In the genomic region with DNA sequence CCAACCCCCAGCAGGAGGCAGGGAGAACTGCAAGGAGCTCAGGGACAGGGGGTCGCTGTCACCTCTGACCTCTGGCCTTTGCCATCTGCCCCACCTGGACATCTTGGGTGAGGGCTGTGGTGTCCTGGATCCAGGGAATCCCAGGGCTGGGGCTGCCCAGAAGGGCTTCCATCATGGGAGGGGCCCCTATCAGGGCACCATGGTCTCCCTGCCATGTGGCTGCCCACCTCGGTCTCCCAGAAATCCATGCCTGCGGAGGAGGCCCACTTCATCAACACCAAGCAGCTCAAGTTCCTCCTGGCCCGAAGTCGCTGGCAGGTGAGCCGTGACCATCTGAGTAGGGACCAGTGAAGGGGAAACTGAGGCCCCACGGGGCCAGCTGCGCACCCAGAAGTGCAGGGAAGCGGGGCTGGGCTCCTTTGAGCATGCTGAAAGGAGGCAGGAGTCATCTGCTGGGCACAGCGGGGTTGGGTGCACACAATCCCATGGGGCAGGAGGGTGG, we compare ENCODE assay signal across 26 cellular contexts. TPM values are rescaled to one million over a fixed set of nuclear protein-coding genes. Genes with fewer than 3 reads are reported as not detected.
A peak's percentile ranks its signal among the peaks of the same experiment; 100 is the strongest.
DNase-seq lines count a peak whose midpoint lies in the region; ATAC-seq and TF ChIP-seq lines count a peak whose summit lies in the region.
"Had no signal": no experiment of that assay in that cellular context is flagged by ENCODE, and none has a peak within 500 bp of the region (broad histone marks: within the 10 kb centered on the region; RNA-seq: fewer than 3 reads in every experiment).

No MANE protein-coding gene starts in this region.

- H3K9me2 ChIP-seq in PC-3 (replicated peaks; ENCODE audit: low read length), result no peaks in the 10 kb centered on the region

- TF ChIP-seq POLR2A in gastrocnemius medialis (IDR thresholded peaks at IDR 0.05), result no peak

- no TSS peak for BruUV-seq in PC-3 (replicated peaks; lab: Mats Ljungman, UMichigan)

- CTCF ChIA-PET in PC-3 (lab: Charles Lee), result no interaction called here

- no peaks in the 10 kb centered on the region for H3K79me2 ChIP-seq in PC-3 (ENCODE audit: low read length)

- H3K9me3 Mint-ChIP-seq in activated T-cell treated with anti-CD3 and anti-CD28 coated beads, Interleukin-2, amount 50 U/mL, for 4 hours, result no peaks in the 10 kb centered on the region
- no peaks in the 10 kb centered on the region for H3K9me3 Mint-ChIP-seq in activated T-cell treated with anti-CD3 and anti-CD28 coated beads, Interleukin-2, amount 50 U/mL, for 72 hours
- H3K9me3 Mint-ChIP-seq: CD8-positive, alpha-beta T cell; H9; neural crest cell; stimulated activated naive CD8-positive, alpha-beta T cell treated with anti-CD3 and anti-CD28 coated beads, Interleukin-15, Interleukin-2, amounts not matched to agents 100 ng/mL and 50 ng/mL, for 24 hours had no signal

- no peaks in the 10 kb centered on the region for H3F3A ChIP-seq in PC-3 (ENCODE audit: low read length, unreplicated experiment)

- H3K27ac ChIP-seq in PC-3 (ENCODE audit: low read length), result no peak overlapping the region
- peak overlapping the region; percentile 81 for H3K27ac ChIP-seq in right cardiac atrium (ENCODE audit: low read length)
- peak overlapping the region; percentile 82 to 92 (median 86) for H3K27ac ChIP-seq in gastrocnemius medialis
- H3K27ac ChIP-seq: 22Rv1, brain microvascular endothelial cell, epithelial cell of prostate, RWPE1, thoracic aorta, vagina had no signal

- no peak overlapping the region for H3K9ac ChIP-seq in PC-3 (ENCODE audit: low read length)

- peak overlapping the region; percentile 54; the same call in 1 of the 2 replicates for H3K4me3 ChIP-seq in PC-3 (ENCODE audit: low read length)
- no peak overlapping the region for H3K4me3 ChIP-seq in right cardiac atrium (ENCODE audit: low read length)
- no peak overlapping the region for H3K4me3 ChIP-seq in gastrocnemius medialis
- H3K4me3 ChIP-seq: thoracic aorta, vagina had no signal

- POLR2A ChIA-PET in PC-3 (lab: Charles Lee; ENCODE audit: unreplicated experiment), result no interaction called here

- H3K9me3 ChIP-seq in PC-3 (ENCODE audit: low read length), result no peaks in the 10 kb centered on the region
- H3K9me3 ChIP-seq in right cardiac atrium (ENCODE audit: control insufficient read depth, low read length), result no peaks in the 10 kb centered on the region
- no peaks in the 10 kb centered on the region for H3K9me3 ChIP-seq in gastrocnemius medialis
- H3K9me3 ChIP-seq: thoracic aorta, vagina had no signal

- H3K36me3 Mint-ChIP-seq in activated T-cell treated with anti-CD3 and anti-CD28 coated beads, Interleukin-2, amount 50 U/mL, for 4 hours (ENCODE audit: insufficient read depth), result no peaks in the 10 kb centered on the region
- no peaks in the 10 kb centered on the region for H3K36me3 Mint-ChIP-seq in activated T-cell treated with anti-CD3 and anti-CD28 coated beads, Interleukin-2, amount 50 U/mL, for 72 hours (ENCODE audit: insufficient read depth in 2 of 2)
- H3K36me3 Mint-ChIP-seq: CD8-positive, alpha-beta T cell had no signal

- H3K4me1 ChIP-seq in PC-3 (ENCODE audit: insufficient read depth, low read length) (peaks cover 31% of the 10 kb centered on the region), right cardiac atrium (ENCODE audit: control insufficient read depth, insufficient read depth, low read length) (peaks cover 4% of the 10 kb centered on the region), gastrocnemius medialis (peaks cover 21 to 74% of the 10 kb centered on the region in 2 donors)

- H3K27me3 ChIP-seq in PC-3 (ENCODE audit: low read length), result no peaks in the 10 kb centered on the region
- no peaks in the 10 kb centered on the region for H3K27me3 ChIP-seq in right cardiac atrium (ENCODE audit: control insufficient read depth, insufficient read depth)
- H3K27me3 ChIP-seq in gastrocnemius medialis, result no peaks in the 10 kb centered on the region
- H3K27me3 ChIP-seq: brain microvascular endothelial cell, vagina had no signal

- peak overlapping the region; percentile 71; the same call in 1 of the 2 replicates for H2AFZ ChIP-seq in PC-3 (ENCODE audit: low read length)

- H3K4me2 ChIP-seq in PC-3 (ENCODE audit: low read length), result peak overlapping the region; percentile 80

- no peaks in the 10 kb centered on the region for H3K27me3 Mint-ChIP-seq in activated T-cell treated with anti-CD3 and anti-CD28 coated beads, Interleukin-2, amount 50 U/mL, for 4 hours (ENCODE audit: low read depth)
- H3K27me3 Mint-ChIP-seq in activated T-cell treated with anti-CD3 and anti-CD28 coated beads, Interleukin-2, amount 50 U/mL, for 72 hours (ENCODE audit: low read depth), result no peaks in the 10 kb centered on the region
- H3K27me3 Mint-ChIP-seq: stimulated activated naive CD8-positive, alpha-beta T cell treated with anti-CD3 and anti-CD28 coated beads, Interleukin-15, Interleukin-2, amounts not matched to agents 100 ng/mL and 50 ng/mL, for 24 hours had no signal

- in situ Hi-C loops in gastrocnemius medialis (cut with MboI; ENCODE audit: low sequenced_read_pairs in 4 of 4), result no loop called here

- intact Hi-C loops in PC-3 (cut with micrococcal nuclease), result no loop called here
- intact Hi-C loops in right cardiac atrium (cut with DNase I), result no loop called here
- intact Hi-C loops in gastrocnemius medialis (cut with DNase I; ENCODE audit: low total_unique reads), result no loop called here

- H3K36me3 ChIP-seq in PC-3 (ENCODE audit: low read depth, low read length), result no peaks in the 10 kb centered on the region
- peaks cover 0 to 54% of the 10 kb centered on the region in 2 donors for H3K36me3 ChIP-seq in gastrocnemius medialis
- H3K36me3 ChIP-seq: brain microvascular endothelial cell, thoracic aorta, vagina had no signal

- WGBS in right cardiac atrium, result 90% methylated on average over 10 of the region's 10 CpGs

- ATAC-seq in activated T-cell treated with anti-CD3 and anti-CD28 coated beads, Interleukin-2, amount 50 U/mL, for 4 hours, result no peak
- no peak for ATAC-seq in activated T-cell treated with anti-CD3 and anti-CD28 coated beads, Interleukin-2, amount 50 U/mL, for 72 hours (replicated peaks in 1 of 2)
- ATAC-seq in PC-3 (no peak), right cardiac atrium (no peak), gastrocnemius medialis (no peak), GM18867 (IDR thresholded peaks at IDR 0.05; ENCODE audit: unreplicated experiment) (no peak)
- ATAC-seq: CD8-positive, alpha-beta T cell had no signal

- no peak overlapping the region for H3K4me3 Mint-ChIP-seq in activated T-cell treated with anti-CD3 and anti-CD28 coated beads, Interleukin-2, amount 50 U/mL, for 4 hours
- H3K4me3 Mint-ChIP-seq in activated T-cell treated with anti-CD3 and anti-CD28 coated beads, Interleukin-2, amount 50 U/mL, for 72 hours, result no peak overlapping the region
- H3K4me3 Mint-ChIP-seq: CD8-positive, alpha-beta T cell; H9; neural crest cell; stimulated activated naive CD8-positive, alpha-beta T cell treated with anti-CD3 and anti-CD28 coated beads, Interleukin-15, Interleukin-2, amounts not matched to agents 100 ng/mL and 50 ng/mL, for 24 hours had no signal

- DNase-seq in activated T-cell treated with anti-CD3 and anti-CD28 coated beads, Interleukin-2, amount 50 U/mL, for 4 hours, result peak; percentile 4
- no peak for DNase-seq in activated T-cell treated with anti-CD3 and anti-CD28 coated beads, Interleukin-2, amount 50 U/mL, for 72 hours
- DNase-seq in PC-3, result no peak
- DNase-seq in right cardiac atrium, result peak in 2 of 3 donors; percentile 43 to 64
- DNase-seq in gastrocnemius medialis, result peak in 1 of 2 donors; percentile 21
- DNase-seq in DMS53 treated with DMSO at 0.1 percent for 48 hours (lab: John Stamatoyannopoulos, UW; ENCODE audit: unreplicated experiment), result no peak
- DNase-seq in SKM-1 treated with dmso at 0.1 percent for 144 hours (lab: John Stamatoyannopoulos, UW; ENCODE audit: unreplicated experiment), result no peak
- DNase-seq: activated CD4-positive, alpha-beta T cell treated with anti-CD3 and anti-CD28 coated beads for 4 hours; activated T-cell treated with anti-CD3 and anti-CD28 coated beads, Interleukin-2, amount 50 U/mL, for 1 hour; brain microvascular endothelial cell; effector CD4-positive, alpha-beta T cell; H9; mammary epithelial cell; NCI-H2029 treated with DMSO at 0.1 percent for 48 hours; NCI-H82 had no signal

- no peak for TF ChIP-seq CTCF in PC-3 (conservative IDR thresholded peaks at IDR 0.05; ENCODE audit: low read depth, low read length)
- TF ChIP-seq CTCF in gastrocnemius medialis (IDR thresholded peaks at IDR 0.05 in 4 of 5, conservative IDR thresholded peaks at IDR 0.05 in 1 of 5), result no peak

- no peaks in the 10 kb centered on the region for H4K20me1 ChIP-seq in PC-3 (ENCODE audit: low read length)

- no peak overlapping the region for H3K27ac Mint-ChIP-seq in activated T-cell treated with anti-CD3 and anti-CD28 coated beads, Interleukin-2, amount 50 U/mL, for 72 hours
- H3K27ac Mint-ChIP-seq: CD8-positive, alpha-beta T cell; H9; stimulated activated naive CD8-positive, alpha-beta T cell treated with anti-CD3 and anti-CD28 coated beads, Interleukin-15, Interleukin-2, amounts not matched to agents 100 ng/mL and 50 ng/mL, for 24 hours had no signal

- no peaks in the 10 kb centered on the region for H3K4me1 Mint-ChIP-seq in activated T-cell treated with anti-CD3 and anti-CD28 coated beads, Interleukin-2, amount 50 U/mL, for 4 hours (ENCODE audit: low read depth)
- no peaks in the 10 kb centered on the region for H3K4me1 Mint-ChIP-seq in activated T-cell treated with anti-CD3 and anti-CD28 coated beads, Interleukin-2, amount 50 U/mL, for 72 hours (ENCODE audit: low read depth)
- H3K4me1 Mint-ChIP-seq: neural crest cell had no signal

RNA-seq across cellular contexts. Expression of gene TRIM11, which starts 36.1 kb away (rescaled TPM):
- total RNA-seq in activated T-cell treated with anti-CD3 and anti-CD28 coated beads, Interleukin-2, amount 50 U/mL, for 4 hours, result 10 to 100 TPM; 43.8 to 47.5 (median 46.6) TPM
- 10 to 100 TPM; 43.5 to 51.4 TPM for total RNA-seq in activated T-cell treated with anti-CD3 and anti-CD28 coated beads, Interleukin-2, amount 50 U/mL, for 72 hours
- total RNA-seq in PC-3 (2014; rRNA removed) (48.3 and 94.6 TPM in 2 replicates), right cardiac atrium (10 to 100 TPM in 1 of 4 donors, 1 to 10 TPM in 3; 8.9 to 10.7 (median 9.5) TPM), gastrocnemius medialis (10 to 100 TPM in 2 of 4 donors, 1 to 10 TPM in 2; 4.0 to 12.2 (median 9.3) TPM)
- polyA plus RNA-seq in right cardiac atrium, result 5.9 TPM

RNA-seq across cellular contexts. Expression of gene TRIM17, which starts 46.2 kb away (rescaled TPM):
- total RNA-seq in activated T-cell treated with anti-CD3 and anti-CD28 coated beads, Interleukin-2, amount 50 U/mL, for 4 hours, result 1 to 10 TPM in 1 of 3 donors, under 1 TPM in 2; 0.57 to 1.1 (median 0.66) TPM
- 1 to 10 TPM; 1.6 to 6.2 TPM for total RNA-seq in activated T-cell treated with anti-CD3 and anti-CD28 coated beads, Interleukin-2, amount 50 U/mL, for 72 hours
- total RNA-seq in PC-3 (2014; rRNA removed), result not detected in 2 replicates
- 1 to 10 TPM in 2 of 4 donors, under 1 TPM in 2; 0.56 to 2.4 (median 1.2) TPM for total RNA-seq in right cardiac atrium
- 0.41 TPM for polyA plus RNA-seq in right cardiac atrium
- total RNA-seq in gastrocnemius medialis, result not detected
- total RNA-seq: HT-29, MCF 10A had no signal

Comparison
In these comparisons a context has a peak if more than half of its experiments do, and no peak if none do; other contexts are left out.
1. DNase-seq: peak in activated T-cell treated with anti-CD3 and anti-CD28 coated beads, Interleukin-2, amount 50 U/mL, for 4 hours (single experiment) and right cardiac atrium (2 of 3); none in activated T-cell treated with anti-CD3 and anti-CD28 coated beads, Interleukin-2, amount 50 U/mL, for 72 hours (0 of 2), PC-3 (single experiment), DMS53 treated with DMSO at 0.1 percent for 48 hours (single experiment) and SKM-1 treated with dmso at 0.1 percent for 144 hours (single experiment).